In genomic region chr1:243924188-243924587, GRCh38 we compare ENCODE assay signal across 16 cellular contexts.
DNase-seq lines count a peak whose midpoint lies in the region; ATAC-seq, FAIRE-seq and TF ChIP-seq lines count a peak whose summit lies in the region.
"Had no signal": no experiment of that assay in that cellular context is flagged by ENCODE, and none has a peak within 500 bp of the region (broad histone marks: within the 10 kb centered on the region; RNA-seq: fewer than 3 reads in every experiment).

No MANE protein-coding gene starts in this region.

- H3K9me2 ChIP-seq in Karpas-422 (replicated peaks; ENCODE audit: insufficient read depth, low read length): no peaks in the 10 kb centered on the region

- no peaks in the 10 kb centered on the region for H3K27me3 Mint-ChIP-seq in osteocyte (ENCODE audit: unreplicated experiment)

- H3K4me1 ChIP-seq in NT2/D1 (ENCODE audit: insufficient read depth, insufficient read length) (peaks cover 9% of the 10 kb centered on the region), endothelial cell of umbilical vein (ENCODE audit: control insufficient read depth, extremely low read depth, insufficient read depth, low read length) (peaks cover 37% of the 10 kb centered on the region), Karpas-422 (ENCODE audit: low read length) (no peaks in the 10 kb centered on the region)

- H3K36me3 ChIP-seq in NT2/D1 (ENCODE audit: insufficient read depth, insufficient read length, low read length): no peaks in the 10 kb centered on the region
- H3K36me3 ChIP-seq in endothelial cell of umbilical vein (ENCODE audit: control insufficient read depth in 2 of 2, extremely low read depth in 1 of 2, insufficient read depth in 2 of 2, low read length in 2 of 2): no peaks in the 10 kb centered on the region
- no peaks in the 10 kb centered on the region for H3K36me3 ChIP-seq in Karpas-422 (ENCODE audit: insufficient read depth, low read length)

- FAIRE-seq in endothelial cell of umbilical vein (lab: Jason Lieb, UNC): peak; percentile 38

- H3K4me1 Mint-ChIP-seq in osteocyte (ENCODE audit: unreplicated experiment): peaks cover 63% of the 10 kb centered on the region
- H3K4me1 Mint-ChIP-seq: stimulated activated naive CD8-positive, alpha-beta T cell treated with anti-CD3 and anti-CD28 coated beads, Interleukin-15, amount 100 ng/mL, for 72 hours had no signal

- CTCF ChIA-PET in endothelial cell of umbilical vein (lab: Charles Lee): interaction anchor here (1.4 to 3.4 kb wide), 2 partner anchors 22 to 24 kb away, joined by 3 to 11 read pairs; no protein-coding TSS in a partner anchor

- DNase-seq in ELF-1 (ENCODE audit: low read depth, low spot score): peak; percentile 75
- no peak for DNase-seq in NT2/D1 (ENCODE audit: low read depth, low spot score)
- no peak for DNase-seq in endothelial cell of umbilical vein (ENCODE audit: low read depth, low spot score)
- DNase-seq in osteocyte (ENCODE audit: extremely low spot score, unreplicated experiment): no peak
- no peak for DNase-seq in caudate nucleus (lab: John Stamatoyannopoulos, UW)
- no peak for DNase-seq in Karpas-422
- DNase-seq: activated CD8-positive, alpha-beta memory T cell treated with anti-CD3 and anti-CD28 coated beads, Interleukin-2, amount 50 U/mL, for 48 hours; COR-L47; H7; midbrain; NCI-H1930; stimulated activated CD4-positive, alpha-beta T cell treated with anti-CD3 and anti-CD28 coated beads, Interleukin-4, amount 100 ng/mL, for 4 hours; stimulated activated naive CD8-positive, alpha-beta T cell treated with anti-CD3 and anti-CD28 coated beads, Interleukin-15, amount 100 ng/mL, for 72 hours had no signal

- H3K9me3 Mint-ChIP-seq in osteocyte (ENCODE audit: unreplicated experiment): no peaks in the 10 kb centered on the region
- H3K9me3 Mint-ChIP-seq: IgD-negative memory B cell; stimulated activated naive CD8-positive, alpha-beta T cell treated with anti-CD3 and anti-CD28 coated beads, Interleukin-15, amount 100 ng/mL, for 72 hours had no signal

- H2AFZ ChIP-seq in endothelial cell of umbilical vein (ENCODE audit: low read depth, low read length) (peak overlapping the region; percentile 72), Karpas-422 (ENCODE audit: low read length) (no peak overlapping the region)

- no peak overlapping the region for H3K4me3 ChIP-seq in NT2/D1 (ENCODE audit: insufficient read length, low read depth)
- H3K4me3 ChIP-seq in endothelial cell of umbilical vein (replicated peaks in 1 of 3; ENCODE audit: insufficient read depth in 1 of 3, low read depth in 1 of 3, low read length in 3 of 3): no peak overlapping the region
- H3K4me3 ChIP-seq in Karpas-422 (ENCODE audit: low read length): no peak overlapping the region

- dilution Hi-C loops in endothelial cell of umbilical vein (cut with MboI; ENCODE audit: extremely low pct_ligation_motif_present, low sequenced_read_pairs): no loop called here

- POLR2A ChIA-PET in endothelial cell of umbilical vein (lab: Charles Lee): no interaction called here

- H3K4me3 Mint-ChIP-seq in osteocyte (ENCODE audit: unreplicated experiment): no peak overlapping the region
- H3K4me3 Mint-ChIP-seq: IgD-negative memory B cell; stimulated activated naive CD8-positive, alpha-beta T cell treated with anti-CD3 and anti-CD28 coated beads, Interleukin-15, amount 100 ng/mL, for 72 hours had no signal

- H3K9me3 ChIP-seq in NT2/D1 (ENCODE audit: insufficient read depth, low read length) (0 out of 2 replicates have a peak, but pooled peaks cover 3% of the 10 kb centered on the region), endothelial cell of umbilical vein (replicated peaks; ENCODE audit: control insufficient read depth, insufficient read depth, low read length) (no peaks in the 10 kb centered on the region), Karpas-422 (ENCODE audit: low read length) (no peaks in the 10 kb centered on the region)

- H3K9ac ChIP-seq in NT2/D1 (ENCODE audit: insufficient read length, low read depth) (peak overlapping the region; percentile 58), endothelial cell of umbilical vein (replicated peaks; ENCODE audit: extremely low read depth, insufficient read depth, low read length) (no peak overlapping the region), Karpas-422 (ENCODE audit: low read length) (no peak overlapping the region)

- H3K4me2 ChIP-seq in endothelial cell of umbilical vein (ENCODE audit: insufficient read depth, low read length) (no peak overlapping the region), Karpas-422 (ENCODE audit: low read depth, low read length, poor library complexity, severe bottlenecking) (no peak overlapping the region)

- TF ChIP-seq POLR2A in endothelial cell of umbilical vein (IDR thresholded peaks at IDR 0.05; ENCODE audit: low read depth, low read length): no peak

- no peaks in the 10 kb centered on the region for H3K36me3 Mint-ChIP-seq in osteocyte (ENCODE audit: unreplicated experiment)

- H4K20me1 ChIP-seq in endothelial cell of umbilical vein (replicated peaks; ENCODE audit: control insufficient read depth, extremely low read depth, insufficient read depth, low read length) (no peaks in the 10 kb centered on the region), Karpas-422 (ENCODE audit: insufficient read depth, low read depth, low read length) (no peaks in the 10 kb centered on the region)

- peak overlapping the region; percentile 78 for H3K27ac ChIP-seq in endothelial cell of umbilical vein (ENCODE audit: insufficient read depth, low read depth, low read length)
- no peak overlapping the region for H3K27ac ChIP-seq in caudate nucleus (ENCODE audit: low read depth, low read length)
- H3K27ac ChIP-seq in Karpas-422 (ENCODE audit: low read length): no peak overlapping the region

- H3K27me3 ChIP-seq in NT2/D1 (ENCODE audit: insufficient read depth, insufficient read length) (no peaks in the 10 kb centered on the region), endothelial cell of umbilical vein (ENCODE audit: control insufficient read depth in 2 of 2, insufficient read depth in 2 of 2, low read length in 2 of 2) (no peaks in the 10 kb centered on the region), Karpas-422 (ENCODE audit: low read length) (no peaks in the 10 kb centered on the region)

- intact Hi-C loops in endothelial cell of umbilical vein (cut with micrococcal nuclease): loop anchor here (10.0 kb wide), 1 partner anchor 531 kb away; the partner anchor contains the start of gene ADSS2

- ATAC-seq in HG03039 (IDR thresholded peaks at IDR 0.05; ENCODE audit: unreplicated experiment): no peak
- ATAC-seq in HG03280 (IDR thresholded peaks at IDR 0.05; ENCODE audit: unreplicated experiment): no peak
- ATAC-seq: stimulated activated naive CD8-positive, alpha-beta T cell treated with anti-CD3 and anti-CD28 coated beads, Interleukin-15, amount 100 ng/mL, for 72 hours had no signal

- H3K79me2 ChIP-seq in endothelial cell of umbilical vein (ENCODE audit: control insufficient read depth, insufficient read depth, low read length) (no peaks in the 10 kb centered on the region), Karpas-422 (ENCODE audit: low read length) (no peaks in the 10 kb centered on the region)

- no peaks in the 10 kb centered on the region for H3K9me1 ChIP-seq in endothelial cell of umbilical vein (replicated peaks; ENCODE audit: control insufficient read depth, extremely low read depth, insufficient read depth, low read length)

- peak overlapping the region; percentile 96 for H3K27ac Mint-ChIP-seq in osteocyte (ENCODE audit: unreplicated experiment)
- H3K27ac Mint-ChIP-seq: IgD-negative memory B cell; stimulated activated naive CD8-positive, alpha-beta T cell treated with anti-CD3 and anti-CD28 coated beads, Interleukin-15, amount 100 ng/mL, for 72 hours had no signal

- BruUV-seq in endothelial cell of umbilical vein (replicated peaks; lab: Mats Ljungman, UMichigan): no TSS peak

- TF ChIP-seq CTCF in endothelial cell of umbilical vein (IDR thresholded peaks at IDR 0.05; ENCODE audit: extremely low read depth in 1 of 2, insufficient read depth in 1 of 2, low read depth in 1 of 2, low read length in 2 of 2) (no peak), osteocyte (IDR thresholded peaks at IDR 0.05) (no peak)

TF ChIP-seq in endothelial cell of umbilical vein, 7 proteins besides CTCF, POLR2A, EP300 and RAD21:
- TF ChIP-seq POLR2AphosphoS5 (IDR thresholded peaks at IDR 0.05; ENCODE audit: insufficient read depth, low read depth, low read length) (no peak), EZH2 (IDR thresholded peaks at IDR 0.05; ENCODE audit: borderline replicate concordance, low read depth, low read length, severe bottlenecking) (no peak)
